ENCODE assay signal across 18 cellular contexts in the genomic region with DNA sequence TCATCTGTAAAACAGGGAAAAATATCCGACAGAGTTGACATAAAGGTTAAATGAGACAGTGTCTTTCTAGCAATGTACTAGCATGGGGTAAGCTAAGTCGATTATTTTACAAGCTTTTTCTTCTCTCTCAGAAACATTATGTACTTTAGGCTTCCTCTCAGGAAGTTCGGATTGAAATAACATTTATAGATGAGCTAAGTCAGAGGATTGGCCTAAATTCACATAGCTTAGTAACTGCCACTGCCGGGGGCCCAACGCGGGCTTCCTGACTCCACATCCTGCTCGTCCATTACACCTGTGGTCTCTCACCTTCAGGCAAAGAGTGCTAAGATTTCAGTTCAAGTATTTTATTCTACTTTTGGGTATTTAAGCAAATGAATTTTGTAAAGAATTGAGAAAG.
DNase-seq lines count a peak whose midpoint lies in the region; ATAC-seq, FAIRE-seq and TF ChIP-seq lines count a peak whose summit lies in the region.
"Had no signal": no experiment of that assay in that cellular context is flagged by ENCODE, and none has a peak within 500 bp of the region (broad histone marks: within the 10 kb centered on the region; RNA-seq: fewer than 3 reads in every experiment).

No MANE protein-coding gene starts in this region.

- H3K9ac ChIP-seq in endothelial cell of umbilical vein (replicated peaks; ENCODE audit: extremely low read depth, insufficient read depth, low read length): no peak overlapping the region

- H3K9me3 Mint-ChIP-seq in WTC11 (no peaks in the 10 kb centered on the region), osteocyte (ENCODE audit: unreplicated experiment) (peaks cover 4% of the 10 kb centered on the region)
- H3K9me3 Mint-ChIP-seq: GM23338 had no signal

- H3K4me3 Mint-ChIP-seq in WTC11 (no peak overlapping the region), osteocyte (ENCODE audit: unreplicated experiment) (no peak overlapping the region)
- H3K4me3 Mint-ChIP-seq: GM23338 had no signal

- no peaks in the 10 kb centered on the region for H3K36me3 ChIP-seq in A673 (ENCODE audit: insufficient read depth, low read length, poor library complexity, severe bottlenecking)
- H3K36me3 ChIP-seq in endothelial cell of umbilical vein (ENCODE audit: control insufficient read depth in 2 of 2, extremely low read depth in 1 of 2, insufficient read depth in 2 of 2, low read length in 2 of 2): no peaks in the 10 kb centered on the region

- FAIRE-seq in endothelial cell of umbilical vein (lab: Jason Lieb, UNC): peak; percentile 67
- FAIRE-seq: G401.6 had no signal

- TF ChIP-seq POLR2A in endothelial cell of umbilical vein (IDR thresholded peaks at IDR 0.05; ENCODE audit: low read depth, low read length): no peak

- POLR2A ChIA-PET in A673 (lab: Charles Lee; ENCODE audit: low non-redundant PET) (interaction anchor here (0.6 kb wide), 1 partner anchor 859 kb away, joined by 3 read pairs; no protein-coding TSS in a partner anchor), WTC11 (lab: Charles Lee) (no interaction called here), endothelial cell of umbilical vein (lab: Charles Lee) (no interaction called here)

- peak; percentile 71 for DNase-seq in A673 (ENCODE audit: low spot score)
- no peak for DNase-seq in WTC11 (ENCODE audit: low spot score)
- DNase-seq in endothelial cell of umbilical vein (ENCODE audit: low read depth, low spot score): peak; percentile 71
- DNase-seq in osteocyte (ENCODE audit: extremely low spot score, unreplicated experiment): no peak
- no peak for DNase-seq in 8988T
- no peak for DNase-seq in NCI-H1930 (lab: John Stamatoyannopoulos, UW)
- DNase-seq in activated CD4-positive, alpha-beta T cell treated with anti-CD3 and anti-CD28 coated beads, Interleukin-2, amount 50 U/mL, for 1 hour: no peak
- DNase-seq: DND-41, KBM-7, NCI-H1048, NCI-H1436 treated with DMSO at 0.1 percent for 48 hours, NCI-H2081, NCI-H748 treated with DMSO at 0.1 percent for 48 hours had no signal

- H3K4me3 ChIP-seq in A673 (ENCODE audit: low read depth, low read length, poor library complexity, severe bottlenecking) (no peak overlapping the region), endothelial cell of umbilical vein (replicated peaks in 1 of 3; ENCODE audit: insufficient read depth in 1 of 3, low read depth in 1 of 3, low read length in 3 of 3) (no peak overlapping the region)
- H3K4me3 ChIP-seq: GM23338 had no signal

- H3K9me1 ChIP-seq in endothelial cell of umbilical vein (replicated peaks; ENCODE audit: control insufficient read depth, extremely low read depth, insufficient read depth, low read length): no peaks in the 10 kb centered on the region

- peak overlapping the region; percentile 44 for H2AFZ ChIP-seq in endothelial cell of umbilical vein (ENCODE audit: low read depth, low read length)
- H2AFZ ChIP-seq: GM23338 had no signal

- intact Hi-C loops in A673 (cut with micrococcal nuclease; ENCODE audit: unreplicated experiment): no loop called here
- intact Hi-C loops in endothelial cell of umbilical vein (cut with micrococcal nuclease): loop anchor here (1.0 to 5.0 kb wide), 7 partner anchors 23 to 341 kb away; no protein-coding TSS in a partner anchor

- H4K20me1 ChIP-seq in endothelial cell of umbilical vein (replicated peaks; ENCODE audit: control insufficient read depth, extremely low read depth, insufficient read depth, low read length): no peaks in the 10 kb centered on the region

- ATAC-seq in WTC11 (peak; percentile 60), HG03442 (IDR thresholded peaks at IDR 0.05; ENCODE audit: unreplicated experiment) (no peak)
- ATAC-seq: GM23338, HCT116 had no signal

- H3K27me3 Mint-ChIP-seq in WTC11 (ENCODE audit: low read depth): no peaks in the 10 kb centered on the region
- H3K27me3 Mint-ChIP-seq in osteocyte (ENCODE audit: unreplicated experiment): no peaks in the 10 kb centered on the region

- no peak overlapping the region for H3K27ac ChIP-seq in A673 (ENCODE audit: low read depth, low read length, poor library complexity, severe bottlenecking)
- H3K27ac ChIP-seq in endothelial cell of umbilical vein (ENCODE audit: insufficient read depth, low read depth, low read length): peak overlapping the region; percentile 64
- H3K27ac ChIP-seq: C4-2B had no signal

- peak overlapping the region; percentile 76 for H3K4me2 ChIP-seq in endothelial cell of umbilical vein (ENCODE audit: insufficient read depth, low read length)
- H3K4me2 ChIP-seq: GM23338 had no signal

- dilution Hi-C loops in endothelial cell of umbilical vein (cut with MboI; ENCODE audit: extremely low pct_ligation_motif_present, low sequenced_read_pairs): no loop called here

- BruUV-seq in A673 (replicated peaks; lab: Mats Ljungman, UMichigan) (no TSS peak), endothelial cell of umbilical vein (replicated peaks; lab: Mats Ljungman, UMichigan) (no TSS peak)

- TF ChIP-seq CTCF in A673 (conservative IDR thresholded peaks at IDR 0.05; ENCODE audit: low read depth, low read length) (no peak), WTC11 (IDR thresholded peaks at IDR 0.05) (no peak), endothelial cell of umbilical vein (IDR thresholded peaks at IDR 0.05; ENCODE audit: extremely low read depth in 1 of 2, insufficient read depth in 1 of 2, low read depth in 1 of 2, low read length in 2 of 2) (no peak), osteocyte (IDR thresholded peaks at IDR 0.05) (no peak)

- peaks cover 31% of the 10 kb centered on the region for H3K4me1 Mint-ChIP-seq in WTC11
- peaks cover 34% of the 10 kb centered on the region for H3K4me1 Mint-ChIP-seq in osteocyte (ENCODE audit: unreplicated experiment)

- CTCF ChIA-PET in A673 (lab: Charles Lee) (no interaction called here), WTC11 (lab: Charles Lee) (interaction anchor here (0.9 to 1.4 kb wide), 2 partner anchors 339 to 464 kb away, joined by 3 read pairs; no protein-coding TSS in a partner anchor), endothelial cell of umbilical vein (lab: Charles Lee) (interaction anchor here (1.0 to 2.1 kb wide), 9 partner anchors 12 to 339 kb away, joined by 3 to 9 read pairs (median 3); no protein-coding TSS in a partner anchor)

- H3K27me3 ChIP-seq in A673 (replicated peaks; ENCODE audit: insufficient read depth, low read depth, low read length, poor library complexity) (peaks cover 97% of the 10 kb centered on the region), endothelial cell of umbilical vein (ENCODE audit: control insufficient read depth in 2 of 2, insufficient read depth in 2 of 2, low read length in 2 of 2) (no peaks in the 10 kb centered on the region)

- H3K4me1 ChIP-seq in A673 (ENCODE audit: insufficient read depth, low read length, poor library complexity, severe bottlenecking) (peaks cover 29% of the 10 kb centered on the region), endothelial cell of umbilical vein (ENCODE audit: control insufficient read depth, extremely low read depth, insufficient read depth, low read length) (peaks cover 29% of the 10 kb centered on the region)

- H3K27ac Mint-ChIP-seq in WTC11 (no peak overlapping the region), osteocyte (ENCODE audit: unreplicated experiment) (peak overlapping the region; percentile 54)
- H3K27ac Mint-ChIP-seq: GM23338 had no signal

- no peaks in the 10 kb centered on the region for H3K36me3 Mint-ChIP-seq in WTC11
- no peaks in the 10 kb centered on the region for H3K36me3 Mint-ChIP-seq in osteocyte (ENCODE audit: unreplicated experiment)

- H3K79me2 ChIP-seq in endothelial cell of umbilical vein (ENCODE audit: control insufficient read depth, insufficient read depth, low read length): no peaks in the 10 kb centered on the region

- H3K9me3 ChIP-seq in A673 (ENCODE audit: low read depth, low read length, poor library complexity, severe bottlenecking) (no peaks in the 10 kb centered on the region), endothelial cell of umbilical vein (replicated peaks; ENCODE audit: control insufficient read depth, insufficient read depth, low read length) (no peaks in the 10 kb centered on the region)

TF ChIP-seq in WTC11, 78 proteins besides CTCF, POLR2A, EP300 and RAD21 (continues in another document):
- TF ChIP-seq ZNF416 (CRISPR knock-in tag; IDR thresholded peaks at IDR 0.05) (no peak), IRF2 (CRISPR knock-in tag; IDR thresholded peaks at IDR 0.05; ENCODE audit: borderline replicate concordance, low read depth) (no peak), CREB1 (CRISPR knock-in tag; IDR thresholded peaks at IDR 0.05) (no peak)
- TF ChIP-seq, protein P1, sequence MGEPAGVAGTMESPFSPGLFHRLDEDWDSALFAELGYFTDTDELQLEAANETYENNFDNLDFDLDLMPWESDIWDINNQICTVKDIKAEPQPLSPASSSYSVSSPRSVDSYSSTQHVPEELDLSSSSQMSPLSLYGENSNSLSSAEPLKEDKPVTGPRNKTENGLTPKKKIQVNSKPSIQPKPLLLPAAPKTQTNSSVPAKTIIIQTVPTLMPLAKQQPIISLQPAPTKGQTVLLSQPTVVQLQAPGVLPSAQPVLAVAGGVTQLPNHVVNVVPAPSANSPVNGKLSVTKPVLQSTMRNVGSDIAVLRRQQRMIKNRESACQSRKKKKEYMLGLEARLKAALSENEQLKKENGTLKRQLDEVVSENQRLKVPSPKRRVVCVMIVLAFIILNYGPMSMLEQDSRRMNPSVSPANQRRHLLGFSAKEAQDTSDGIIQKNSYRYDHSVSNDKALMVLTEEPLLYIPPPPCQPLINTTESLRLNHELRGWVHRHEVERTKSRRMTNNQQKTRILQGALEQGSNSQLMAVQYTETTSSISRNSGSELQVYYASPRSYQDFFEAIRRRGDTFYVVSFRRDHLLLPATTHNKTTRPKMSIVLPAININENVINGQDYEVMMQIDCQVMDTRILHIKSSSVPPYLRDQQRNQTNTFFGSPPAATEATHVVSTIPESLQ (CRISPR knock-in tag; IDR thresholded peaks at IDR 0.05): no peak

TF ChIP-seq in endothelial cell of umbilical vein, 7 proteins besides CTCF, POLR2A, EP300 and RAD21:
- no peak for TF ChIP-seq MYC (IDR thresholded peaks at IDR 0.05; ENCODE audit: low read depth, low read length)
- no peak for TF ChIP-seq EZH2 (IDR thresholded peaks at IDR 0.05; ENCODE audit: borderline replicate concordance, low read depth, low read length, severe bottlenecking)
- TF ChIP-seq POLR2AphosphoS5 (IDR thresholded peaks at IDR 0.05; ENCODE audit: insufficient read depth, low read depth, low read length): peak; percentile 32
- TF ChIP-seq GATA2 (IDR thresholded peaks at IDR 0.05; ENCODE audit: insufficient read depth, insufficient read length, low read depth, low read length): no peak
- TF ChIP-seq MAX (IDR thresholded peaks at IDR 0.05; ENCODE audit: insufficient read depth, insufficient read length): no peak
- peak; percentile 25 for TF ChIP-seq FOS (IDR thresholded peaks at IDR 0.05; ENCODE audit: borderline replicate concordance, insufficient read depth, low read length)

Comparison
In these comparisons a context has a peak if more than half of its experiments do, and no peak if none do; other contexts are left out.
1. DNase-seq: peak in A673 (single experiment) and endothelial cell of umbilical vein (single experiment); none in WTC11 (single experiment), osteocyte (single experiment), 8988T (single experiment), NCI-H1930 (0 of 2) and activated CD4-positive, alpha-beta T cell treated with anti-CD3 and anti-CD28 coated beads, Interleukin-2, amount 50 U/mL, for 1 hour (single experiment).